Comparison of ENCODE assay signal across 1 cellular context in the genomic region with DNA sequence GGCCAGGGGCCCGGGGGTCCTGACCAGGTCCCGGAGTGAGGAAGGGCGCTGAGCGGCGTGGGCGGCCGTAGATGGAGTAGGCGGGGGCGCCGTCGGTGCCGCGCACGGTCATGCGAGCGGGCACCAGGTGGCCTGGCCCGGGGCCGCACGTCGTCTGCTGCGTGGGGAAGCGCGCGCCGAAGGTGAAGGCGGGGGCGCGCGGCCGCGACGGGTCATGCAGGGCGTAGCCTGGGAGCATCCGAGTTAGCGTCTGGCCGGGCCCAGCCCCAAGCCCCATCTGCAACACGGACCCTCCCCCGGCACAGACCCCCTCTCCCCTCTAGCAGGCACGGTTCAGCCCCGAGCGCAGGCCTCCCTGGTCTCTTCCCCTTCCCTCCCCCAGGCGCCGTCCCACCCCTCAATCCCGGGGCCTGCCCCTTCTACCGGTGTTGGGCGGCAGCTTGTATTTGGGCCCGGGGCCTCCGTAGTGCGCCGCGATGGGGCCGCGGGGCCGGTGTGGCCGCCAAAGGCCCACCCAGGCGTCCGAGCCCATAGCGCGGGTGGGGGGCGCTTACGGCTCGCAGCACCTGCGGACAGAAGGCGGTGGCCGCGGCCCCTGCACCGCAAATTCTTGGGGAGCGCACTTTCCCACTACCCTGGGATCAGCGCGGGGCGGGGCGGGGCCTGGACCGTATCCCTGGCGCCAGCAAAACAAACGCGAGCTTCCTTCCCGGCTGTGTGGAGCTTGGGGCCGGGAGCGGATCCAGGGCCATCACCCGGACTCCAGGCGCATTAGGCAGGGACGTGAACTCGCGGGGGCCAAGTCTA.
TF ChIP-seq lines count a peak whose summit lies in the region.

No MANE protein-coding gene starts in this region.

TF ChIP-seq in K562, 482 proteins besides CTCF, POLR2A, EP300 and RAD21:
- TF ChIP-seq POLR2G (IDR thresholded peaks at IDR 0.05; ENCODE audit: low read depth, low read length) (0 out of 2 replicates have a peak, but pooled peaks have one; percentile 14), RBFOX2 (IDR thresholded peaks at IDR 0.05; ENCODE audit: low read depth, low read length) (0 out of 2 replicates have a peak, but pooled peaks have one; percentile 21), PCBP1 (IDR thresholded peaks at IDR 0.05; ENCODE audit: low read depth, low read length, poor library complexity, severe bottlenecking) (peak; percentile 30), BCOR (IDR thresholded peaks at IDR 0.05) (no peak)
- TF ChIP-seq, protein P1, sequence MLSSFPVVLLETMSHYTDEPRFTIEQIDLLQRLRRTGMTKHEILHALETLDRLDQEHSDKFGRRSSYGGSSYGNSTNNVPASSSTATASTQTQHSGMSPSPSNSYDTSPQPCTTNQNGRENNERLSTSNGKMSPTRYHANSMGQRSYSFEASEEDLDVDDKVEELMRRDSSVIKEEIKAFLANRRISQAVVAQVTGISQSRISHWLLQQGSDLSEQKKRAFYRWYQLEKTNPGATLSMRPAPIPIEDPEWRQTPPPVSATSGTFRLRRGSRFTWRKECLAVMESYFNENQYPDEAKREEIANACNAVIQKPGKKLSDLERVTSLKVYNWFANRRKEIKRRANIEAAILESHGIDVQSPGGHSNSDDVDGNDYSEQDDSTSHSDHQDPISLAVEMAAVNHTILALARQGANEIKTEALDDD (IDR thresholded peaks at IDR 0.05), result no peak
- TF ChIP-seq, protein P2, sequence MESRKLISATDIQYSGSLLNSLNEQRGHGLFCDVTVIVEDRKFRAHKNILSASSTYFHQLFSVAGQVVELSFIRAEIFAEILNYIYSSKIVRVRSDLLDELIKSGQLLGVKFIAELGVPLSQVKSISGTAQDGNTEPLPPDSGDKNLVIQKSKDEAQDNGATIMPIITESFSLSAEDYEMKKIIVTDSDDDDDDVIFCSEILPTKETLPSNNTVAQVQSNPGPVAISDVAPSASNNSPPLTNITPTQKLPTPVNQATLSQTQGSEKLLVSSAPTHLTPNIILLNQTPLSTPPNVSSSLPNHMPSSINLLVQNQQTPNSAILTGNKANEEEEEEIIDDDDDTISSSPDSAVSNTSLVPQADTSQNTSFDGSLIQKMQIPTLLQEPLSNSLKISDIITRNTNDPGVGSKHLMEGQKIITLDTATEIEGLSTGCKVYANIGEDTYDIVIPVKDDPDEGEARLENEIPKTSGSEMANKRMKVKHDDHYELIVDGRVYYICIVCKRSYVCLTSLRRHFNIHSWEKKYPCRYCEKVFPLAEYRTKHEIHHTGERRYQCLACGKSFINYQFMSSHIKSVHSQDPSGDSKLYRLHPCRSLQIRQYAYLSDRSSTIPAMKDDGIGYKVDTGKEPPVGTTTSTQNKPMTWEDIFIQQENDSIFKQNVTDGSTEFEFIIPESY (CRISPR knock-in tag; IDR thresholded peaks at IDR 0.05), result peak; percentile 64
